ENCODE assay signal across 9 cellular contexts in genomic region chr2:96251721-96252292, GRCh38. TPM values are rescaled to one million over a fixed set of nuclear protein-coding genes. Genes with fewer than 3 reads are reported as not detected.
A peak's percentile ranks its signal among the peaks of the same experiment; 100 is the strongest.
DNase-seq lines count a peak whose midpoint lies in the region; ATAC-seq and TF ChIP-seq lines count a peak whose summit lies in the region.
"Had no signal": no experiment of that assay in that cellular context is flagged by ENCODE, and none has a peak within 500 bp of the region (broad histone marks: within the 10 kb centered on the region; RNA-seq: fewer than 3 reads in every experiment).

No MANE protein-coding gene starts in this region.

- H3K27ac Mint-ChIP-seq in activated CD4-positive, alpha-beta T cell treated with anti-CD3 and anti-CD28 coated beads for 36 hours, result peak overlapping the region; percentile 71
- H3K27ac Mint-ChIP-seq in activated T-helper 2 cell treated with anti-CD3 and anti-CD28 coated beads, Interferon-gamma antibody, Interleukin-2, Interleukin-4, amounts not matched to agents 10 μg/mL and 5 μg/mL and 100 μg/mL, durations not matched to agents 14 hours and 24 hours and 36 hours, result peak overlapping the region; percentile 33

- H3K9me3 Mint-ChIP-seq in activated CD4-positive, alpha-beta T cell treated with anti-CD3 and anti-CD28 coated beads for 36 hours (ENCODE audit: low read depth), result no peaks in the 10 kb centered on the region
- H3K9me3 Mint-ChIP-seq in activated T-helper 2 cell treated with anti-CD3 and anti-CD28 coated beads, Interferon-gamma antibody, Interleukin-2, Interleukin-4, amounts not matched to agents 10 μg/mL and 5 μg/mL and 100 μg/mL, durations not matched to agents 14 hours and 24 hours and 36 hours, result no peaks in the 10 kb centered on the region

- H3K27me3 ChIP-seq in cardiac muscle cell, result no peaks in the 10 kb centered on the region

- no peak overlapping the region for H3K4me3 ChIP-seq in cardiac muscle cell

- no peak for DNase-seq in activated CD4-positive, alpha-beta T cell treated with anti-CD3 and anti-CD28 coated beads for 36 hours
- no peak for DNase-seq in activated CD4-positive, alpha-beta T cell treated with anti-CD3 and anti-CD28 coated beads for 48 hours
- DNase-seq in activated T-helper 2 cell treated with anti-CD3 and anti-CD28 coated beads, Interferon-gamma antibody, Interleukin-2, Interleukin-4, amounts not matched to agents 10 μg/mL and 5 μg/mL and 100 μg/mL, durations not matched to agents 14 hours and 24 hours and 36 hours (ENCODE audit: low spot score), result no peak
- DNase-seq in cardiac muscle cell (ENCODE audit: low read depth in 1 of 2, low spot score in 1 of 2) (peak; percentile 86 to 93), sciatic nerve (ENCODE audit: low spot score) (no peak), NCI-H128 (lab: John Stamatoyannopoulos, UW; ENCODE audit: unreplicated experiment) (no peak)
- no peak for DNase-seq in stimulated activated CD4-positive, alpha-beta T cell treated with anti-CD3 and anti-CD28 coated beads, Interleukin-2, amount 100 ng/mL, for 24 hours
- DNase-seq: CD4-positive, CD25-positive, alpha-beta regulatory T cell had no signal

- H3K4me1 ChIP-seq in cardiac muscle cell (ENCODE audit: low read depth), result peaks cover 6% of the 10 kb centered on the region

- peaks cover 24% of the 10 kb centered on the region for H3K36me3 ChIP-seq in cardiac muscle cell

- ATAC-seq in activated CD4-positive, alpha-beta T cell treated with anti-CD3 and anti-CD28 coated beads for 36 hours, result peak; percentile 48
- ATAC-seq in sciatic nerve (peak; percentile 58), HG03469 (IDR thresholded peaks at IDR 0.05; ENCODE audit: unreplicated experiment) (no peak)

- no peaks in the 10 kb centered on the region for H3K27me3 Mint-ChIP-seq in activated CD4-positive, alpha-beta T cell treated with anti-CD3 and anti-CD28 coated beads for 36 hours
- no peaks in the 10 kb centered on the region for H3K27me3 Mint-ChIP-seq in activated T-helper 2 cell treated with anti-CD3 and anti-CD28 coated beads, Interferon-gamma antibody, Interleukin-2, Interleukin-4, amounts not matched to agents 10 μg/mL and 5 μg/mL and 100 μg/mL, durations not matched to agents 14 hours and 24 hours and 36 hours (ENCODE audit: low read depth)
- H3K27me3 Mint-ChIP-seq: CD4-positive, CD25-positive, alpha-beta regulatory T cell had no signal

- peaks cover 27% of the 10 kb centered on the region for H3K36me3 Mint-ChIP-seq in activated CD4-positive, alpha-beta T cell treated with anti-CD3 and anti-CD28 coated beads for 36 hours (ENCODE audit: low read depth)
- H3K36me3 Mint-ChIP-seq in activated T-helper 2 cell treated with anti-CD3 and anti-CD28 coated beads, Interferon-gamma antibody, Interleukin-2, Interleukin-4, amounts not matched to agents 10 μg/mL and 5 μg/mL and 100 μg/mL, durations not matched to agents 14 hours and 24 hours and 36 hours (ENCODE audit: low read depth), result peaks cover 53% of the 10 kb centered on the region

- no peaks in the 10 kb centered on the region for H3K9me3 ChIP-seq in cardiac muscle cell (ENCODE audit: low read depth)

- H3K4me1 Mint-ChIP-seq in activated CD4-positive, alpha-beta T cell treated with anti-CD3 and anti-CD28 coated beads for 36 hours, result peaks cover 21% of the 10 kb centered on the region
- peaks cover 21% of the 10 kb centered on the region for H3K4me1 Mint-ChIP-seq in activated T-helper 2 cell treated with anti-CD3 and anti-CD28 coated beads, Interferon-gamma antibody, Interleukin-2, Interleukin-4, amounts not matched to agents 10 μg/mL and 5 μg/mL and 100 μg/mL, durations not matched to agents 14 hours and 24 hours and 36 hours (ENCODE audit: low read depth)

- H3K27ac ChIP-seq in cardiac muscle cell, result peak overlapping the region; percentile 67

- POLR2A ChIA-PET in activated CD4-positive, alpha-beta T cell treated with anti-CD3 and anti-CD28 coated beads for 36 hours (lab: Charles Lee), result no interaction called here

- TF ChIP-seq CTCF in cardiac muscle cell (IDR thresholded peaks at IDR 0.05; ENCODE audit: low read depth, low read length), result no peak

- intact Hi-C loops in activated CD4-positive, alpha-beta T cell treated with anti-CD3 and anti-CD28 coated beads for 36 hours (cut with DNase I, micrococcal nuclease), result no loop called here
- intact Hi-C loops in activated T-helper 2 cell treated with anti-CD3 and anti-CD28 coated beads, Interferon-gamma antibody, Interleukin-2, Interleukin-4, amounts not matched to agents 10 μg/mL and 5 μg/mL and 100 μg/mL, durations not matched to agents 14 hours and 24 hours and 36 hours (cut with micrococcal nuclease), result no loop called here
- intact Hi-C loops in sciatic nerve (cut with DNase I), result no loop called here

- CTCF ChIA-PET in activated CD4-positive, alpha-beta T cell treated with anti-CD3 and anti-CD28 coated beads for 36 hours (lab: Charles Lee), result interaction anchor here (0.8 kb wide), 1 partner anchor 15 kb away, joined by 4 read pairs; the partner anchor contains the start of gene CIAO1

- H3K4me3 Mint-ChIP-seq in activated CD4-positive, alpha-beta T cell treated with anti-CD3 and anti-CD28 coated beads for 36 hours, result no peak overlapping the region
- no peak overlapping the region for H3K4me3 Mint-ChIP-seq in activated T-helper 2 cell treated with anti-CD3 and anti-CD28 coated beads, Interferon-gamma antibody, Interleukin-2, Interleukin-4, amounts not matched to agents 10 μg/mL and 5 μg/mL and 100 μg/mL, durations not matched to agents 14 hours and 24 hours and 36 hours (ENCODE audit: low read depth)
- H3K4me3 Mint-ChIP-seq: CD4-positive, CD25-positive, alpha-beta regulatory T cell had no signal

RNA-seq across cellular contexts. Expression of gene TMEM127, which starts 14.0 kb away (rescaled TPM):
- total RNA-seq in activated CD4-positive, alpha-beta T cell treated with anti-CD3 and anti-CD28 coated beads for 36 hours, result 10 to 100 TPM; 16.6 to 17.9 TPM
- 29.0 and 30.4 TPM in 2 replicates for total RNA-seq in activated T-helper 2 cell treated with anti-CD3 and anti-CD28 coated beads, Interferon-gamma antibody, Interleukin-2, Interleukin-4, amounts not matched to agents 10 μg/mL and 5 μg/mL and 100 μg/mL, durations not matched to agents 14 hours and 24 hours and 36 hours
- total RNA-seq in cardiac muscle cell, result 55.8 and 59.1 TPM in 2 replicates
- 71.0 and 84.2 TPM in 2 replicates for polyA plus RNA-seq in cardiac muscle cell
- total RNA-seq in sciatic nerve, result 33.5 TPM

RNA-seq across cellular contexts. Expression of gene CIAO1, which starts 14.2 kb away (rescaled TPM):
- 10 to 100 TPM; 72.1 to 77.6 TPM for total RNA-seq in activated CD4-positive, alpha-beta T cell treated with anti-CD3 and anti-CD28 coated beads for 36 hours
- 93.9 and 94.7 TPM in 2 replicates for total RNA-seq in activated T-helper 2 cell treated with anti-CD3 and anti-CD28 coated beads, Interferon-gamma antibody, Interleukin-2, Interleukin-4, amounts not matched to agents 10 μg/mL and 5 μg/mL and 100 μg/mL, durations not matched to agents 14 hours and 24 hours and 36 hours
- total RNA-seq in cardiac muscle cell (97.3 and 117 TPM in 2 replicates), sciatic nerve (62.7 TPM)
- 88.6 and 92.4 TPM in 2 replicates for polyA plus RNA-seq in cardiac muscle cell

RNA-seq across cellular contexts. Expression of gene STARD7, which starts 43.2 kb away (rescaled TPM):
- 100 to 1,000 TPM; 151 to 173 TPM for total RNA-seq in activated CD4-positive, alpha-beta T cell treated with anti-CD3 and anti-CD28 coated beads for 36 hours
- total RNA-seq in activated T-helper 2 cell treated with anti-CD3 and anti-CD28 coated beads, Interferon-gamma antibody, Interleukin-2, Interleukin-4, amounts not matched to agents 10 μg/mL and 5 μg/mL and 100 μg/mL, durations not matched to agents 14 hours and 24 hours and 36 hours, result 201 and 206 TPM in 2 replicates
- total RNA-seq in cardiac muscle cell (152 and 161 TPM in 2 replicates), sciatic nerve (72.5 TPM)
- 214 and 246 TPM in 2 replicates for polyA plus RNA-seq in cardiac muscle cell

RNA-seq across cellular contexts. Expression of gene SNRNP200, which starts 53.5 kb away (rescaled TPM):
- total RNA-seq in activated CD4-positive, alpha-beta T cell treated with anti-CD3 and anti-CD28 coated beads for 36 hours, result 100 to 1,000 TPM; 176 to 198 TPM
- total RNA-seq in activated T-helper 2 cell treated with anti-CD3 and anti-CD28 coated beads, Interferon-gamma antibody, Interleukin-2, Interleukin-4, amounts not matched to agents 10 μg/mL and 5 μg/mL and 100 μg/mL, durations not matched to agents 14 hours and 24 hours and 36 hours, result 191 TPM in 2 replicates
- total RNA-seq in cardiac muscle cell (58.6 and 85.3 TPM in 2 replicates), sciatic nerve (89.0 TPM)
- polyA plus RNA-seq in cardiac muscle cell, result 96.4 and 97.1 TPM in 2 replicates

Comparison
In these comparisons a context has a peak if more than half of its experiments do, and no peak if none do; other contexts are left out.
1. DNase-seq: peak in cardiac muscle cell (2 of 2); none in activated CD4-positive, alpha-beta T cell treated with anti-CD3 and anti-CD28 coated beads for 36 hours (single experiment), activated CD4-positive, alpha-beta T cell treated with anti-CD3 and anti-CD28 coated beads for 48 hours (single experiment), activated T-helper 2 cell treated with anti-CD3 and anti-CD28 coated beads, Interferon-gamma antibody, Interleukin-2, Interleukin-4, amounts not matched to agents 10 μg/mL and 5 μg/mL and 100 μg/mL, durations not matched to agents 14 hours and 24 hours and 36 hours (single experiment), sciatic nerve (single experiment), stimulated activated CD4-positive, alpha-beta T cell treated with anti-CD3 and anti-CD28 coated beads, Interleukin-2, amount 100 ng/mL, for 24 hours (0 of 2) and NCI-H128 (single experiment).